ENCODE assay signal across 11 cellular contexts in the genomic region with DNA sequence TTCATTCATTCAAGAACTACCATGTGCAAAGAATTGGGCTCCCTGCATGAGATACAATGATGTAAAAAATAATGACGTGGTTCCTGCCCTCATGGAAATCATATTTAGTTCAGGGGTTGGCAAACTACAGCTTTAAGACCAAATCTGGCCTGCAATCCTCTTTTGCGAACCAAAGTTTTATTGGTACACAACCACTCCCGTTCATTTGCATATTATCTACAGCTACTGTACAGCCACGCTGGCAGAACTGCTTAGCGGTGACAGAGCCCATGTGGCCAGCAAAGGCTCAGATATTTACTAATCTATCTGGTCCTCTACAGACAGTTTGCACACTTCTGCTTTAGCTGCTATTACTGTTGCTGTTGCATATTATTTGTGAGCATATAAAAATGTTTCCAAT.
DNase-seq lines count a peak whose midpoint lies in the region; ATAC-seq, FAIRE-seq and TF ChIP-seq lines count a peak whose summit lies in the region.
"Had no signal": no experiment of that assay in that cellular context is flagged by ENCODE, and none has a peak within 500 bp of the region (broad histone marks: within the 10 kb centered on the region; RNA-seq: fewer than 3 reads in every experiment).

No MANE protein-coding gene starts in this region.

- no peak for TF ChIP-seq POLR2A in HepG2 (IDR thresholded peaks at IDR 0.05; ENCODE audit: insufficient read depth in 1 of 2, low read depth in 2 of 2, low read length in 2 of 2)
- TF ChIP-seq POLR2A in right lobe of liver (IDR thresholded peaks at IDR 0.05), result no peak

- no peak overlapping the region for H3K9ac ChIP-seq in HepG2 (ENCODE audit: insufficient read depth, low read depth, low read length)

- H3K27me3 ChIP-seq in HepG2 (ENCODE audit: control insufficient read depth in 1 of 2, insufficient read depth in 2 of 2, low read length in 2 of 2) (peaks cover 2 to 8% of the 10 kb centered on the region in 2 experiments; a peak in 1 of 5 replicates), right lobe of liver (no peaks in the 10 kb centered on the region), heart right ventricle (no peaks in the 10 kb centered on the region)

- no peak for TF ChIP-seq RAD21 in HepG2 (CRISPR knock-in tag; IDR thresholded peaks at IDR 0.05)

- no TSS peak for BruUV-seq in HepG2 (replicated peaks; lab: Mats Ljungman, UMichigan)

- H2AFZ ChIP-seq in HepG2 (ENCODE audit: low read length), result no peak overlapping the region

- WGBS in HepG2 (ENCODE audit: low lambda C conversion rate), result 4% methylated on average over 5 of the region's 5 CpGs
- 54% methylated on average over 5 of the region's 5 CpGs for WGBS in right lobe of liver (ENCODE audit: insufficient coverage, low coverage, low lambda C conversion rate, missing lambda C conversion rate)
- 66 to 72% methylated on average over 5 of the region's 5 CpGs for WGBS in heart right ventricle, 2 donors

- FAIRE-seq in HepG2 (lab: Jason Lieb, UNC), result no peak

- H3K79me2 ChIP-seq in HepG2 (ENCODE audit: insufficient read depth, low read length), result no peaks in the 10 kb centered on the region

- no peak overlapping the region for H3K4me2 ChIP-seq in HepG2 (ENCODE audit: low read depth, low read length)

- no peaks in the 10 kb centered on the region for H3K36me3 ChIP-seq in HepG2 (replicated peaks in 1 of 2; ENCODE audit: control insufficient read depth in 1 of 2, insufficient read depth in 2 of 2, low read length in 2 of 2)
- H3K36me3 ChIP-seq in right lobe of liver, result no peaks in the 10 kb centered on the region
- no peaks in the 10 kb centered on the region for H3K36me3 ChIP-seq in mucosa of descending colon (ENCODE audit: low read depth)
- no peaks in the 10 kb centered on the region for H3K36me3 ChIP-seq in heart right ventricle

- no peaks in the 10 kb centered on the region for H4K20me1 ChIP-seq in HepG2 (ENCODE audit: insufficient read depth, low read length)

- TF ChIP-seq CTCF in HepG2 (CRISPR knock-in tag; IDR thresholded peaks at IDR 0.05) (no peak), right lobe of liver (IDR thresholded peaks at IDR 0.05) (no peak), mucosa of descending colon (IDR thresholded peaks at IDR 0.05) (no peak), heart right ventricle (IDR thresholded peaks at IDR 0.05) (no peak)

- ATAC-seq in HepG2 (no peak), right lobe of liver (no peak), mucosa of descending colon (peak; percentile 75), HG03025 (IDR thresholded peaks at IDR 0.05; ENCODE audit: low FRiP score, unreplicated experiment) (no peak), heart right ventricle (no peak)

- no peak for DNase-seq in HepG2 (ENCODE audit: low spot score)
- no peak for DNase-seq in right lobe of liver
- DNase-seq in SW480 (ENCODE audit: low spot score), result peak; percentile 67
- peak in 2 of 3 donors; percentile 50 to 72 for DNase-seq in mucosa of descending colon
- DNase-seq in DMS114 treated with DMSO at 0.1 percent for 48 hours (lab: John Stamatoyannopoulos, UW; ENCODE audit: unreplicated experiment), result no peak
- DNase-seq in NCI-H524 treated with DMSO at 0.1 percent for 48 hours (lab: John Stamatoyannopoulos, UW), result no peak
- no peak for DNase-seq in heart right ventricle
- DNase-seq: foreskin melanocyte; stimulated activated CD4-positive, alpha-beta T cell treated with anti-CD3 and anti-CD28 coated beads, Interleukin-12 subunit alpha, Interleukin-12 subunit beta, amount 100 ng/mL, for 4 hours had no signal

- H3K27ac ChIP-seq in HepG2 (ENCODE audit: extremely low read length, insufficient read depth, low read length), result no peak overlapping the region
- H3K27ac ChIP-seq in right lobe of liver, result no peak overlapping the region
- H3K27ac ChIP-seq in heart right ventricle, result no peak overlapping the region

- POLR2A ChIA-PET in HepG2 (lab: Yijun Ruan, JAX), result no interaction called here

- no peaks in the 10 kb centered on the region for H3K9me3 ChIP-seq in HepG2 (ENCODE audit: low read length)
- no peaks in the 10 kb centered on the region for H3K9me3 ChIP-seq in right lobe of liver
- H3K9me3 ChIP-seq in mucosa of descending colon, result no peaks in the 10 kb centered on the region
- H3K9me3 ChIP-seq in heart right ventricle, result no peaks in the 10 kb centered on the region

- no peaks in the 10 kb centered on the region for H3K4me1 ChIP-seq in HepG2 (ENCODE audit: insufficient read depth, low read length)
- H3K4me1 ChIP-seq in right lobe of liver, result peaks cover 0 to 2% (median 0%) of the 10 kb centered on the region in 4 donors
- H3K4me1 ChIP-seq in mucosa of descending colon (ENCODE audit: low read depth), result peaks cover 40% of the 10 kb centered on the region
- H3K4me1 ChIP-seq in heart right ventricle, result peaks cover 0 to 35% (median 5%) of the 10 kb centered on the region in 9 donors

- CTCF ChIA-PET in HepG2 (lab: Yijun Ruan, JAX; ENCODE audit: low intra/inter-chr PET ratio, low total read pairs), result no interaction called here

- no peak overlapping the region for H3K4me3 ChIP-seq in HepG2 (replicated peaks in 1 of 3; ENCODE audit: insufficient read depth in 1 of 3, low read depth in 2 of 3, low read length in 3 of 3)
- no peak overlapping the region for H3K4me3 ChIP-seq in right lobe of liver
- H3K4me3 ChIP-seq in mucosa of descending colon, result no peak overlapping the region
- H3K4me3 ChIP-seq in heart right ventricle, result no peak overlapping the region
- H3K4me3 ChIP-seq: lung had no signal

- TF ChIP-seq EP300 in HepG2 (IDR thresholded peaks at IDR 0.05; ENCODE audit: low read depth in 2 of 2, low read length in 2 of 2) (no peak), HepG2 (CRISPR knock-in tag; IDR thresholded peaks at IDR 0.05; ENCODE audit: borderline replicate concordance) (no peak)

- in situ Hi-C loops in HepG2 (cut with HindIII; ENCODE audit: extremely low pct_ligation_motif_present, low pct_unique_long_range_greater_than_20kb), result no loop called here

- intact Hi-C loops in HepG2 (cut with micrococcal nuclease; ENCODE audit: unreplicated experiment) (no loop called here), right lobe of liver (cut with DNase I) (no loop called here), mucosa of descending colon (cut with DNase I, micrococcal nuclease) (no loop called here), heart right ventricle (cut with DNase I) (loop anchor here in 1 of 10 donors (5.0 kb wide), 1 partner anchor 44 kb away; no protein-coding TSS in a partner anchor)

TF ChIP-seq in HepG2, 621 proteins besides CTCF, POLR2A, EP300 and RAD21:
- TF ChIP-seq ZC3H4 (CRISPR knock-in tag; IDR thresholded peaks at IDR 0.05; ENCODE audit: borderline replicate concordance) (no peak), TAF1 (CRISPR knock-in tag; IDR thresholded peaks at IDR 0.05) (no peak), KDM4B (CRISPR knock-in tag; IDR thresholded peaks at IDR 0.05) (no peak), ZNF331 (CRISPR knock-in tag; IDR thresholded peaks at IDR 0.05) (no peak), TBX2 (CRISPR knock-in tag; IDR thresholded peaks at IDR 0.05; ENCODE audit: borderline replicate concordance) (no peak), CREB1 (IDR thresholded peaks at IDR 0.05) (peak; percentile 15; the same call in 1 of the 2 replicates), CREB1 (CRISPR knock-in tag; IDR thresholded peaks at IDR 0.05) (no peak)
- TF ChIP-seq, protein P1, sequence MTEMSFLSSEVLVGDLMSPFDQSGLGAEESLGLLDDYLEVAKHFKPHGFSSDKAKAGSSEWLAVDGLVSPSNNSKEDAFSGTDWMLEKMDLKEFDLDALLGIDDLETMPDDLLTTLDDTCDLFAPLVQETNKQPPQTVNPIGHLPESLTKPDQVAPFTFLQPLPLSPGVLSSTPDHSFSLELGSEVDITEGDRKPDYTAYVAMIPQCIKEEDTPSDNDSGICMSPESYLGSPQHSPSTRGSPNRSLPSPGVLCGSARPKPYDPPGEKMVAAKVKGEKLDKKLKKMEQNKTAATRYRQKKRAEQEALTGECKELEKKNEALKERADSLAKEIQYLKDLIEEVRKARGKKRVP (CRISPR knock-in tag; IDR thresholded peaks at IDR 0.05), result no peak

Comparison
In these comparisons a context has a peak if more than half of its experiments do, and no peak if none do; other contexts are left out.
1. DNase-seq: peak in SW480 (single experiment) and mucosa of descending colon (2 of 3); none in HepG2 (single experiment), right lobe of liver (0 of 3), DMS114 treated with DMSO at 0.1 percent for 48 hours (single experiment), NCI-H524 treated with DMSO at 0.1 percent for 48 hours (single experiment) and heart right ventricle (0 of 2).